1 cellular context compared by ENCODE assay signal in the genomic region with DNA sequence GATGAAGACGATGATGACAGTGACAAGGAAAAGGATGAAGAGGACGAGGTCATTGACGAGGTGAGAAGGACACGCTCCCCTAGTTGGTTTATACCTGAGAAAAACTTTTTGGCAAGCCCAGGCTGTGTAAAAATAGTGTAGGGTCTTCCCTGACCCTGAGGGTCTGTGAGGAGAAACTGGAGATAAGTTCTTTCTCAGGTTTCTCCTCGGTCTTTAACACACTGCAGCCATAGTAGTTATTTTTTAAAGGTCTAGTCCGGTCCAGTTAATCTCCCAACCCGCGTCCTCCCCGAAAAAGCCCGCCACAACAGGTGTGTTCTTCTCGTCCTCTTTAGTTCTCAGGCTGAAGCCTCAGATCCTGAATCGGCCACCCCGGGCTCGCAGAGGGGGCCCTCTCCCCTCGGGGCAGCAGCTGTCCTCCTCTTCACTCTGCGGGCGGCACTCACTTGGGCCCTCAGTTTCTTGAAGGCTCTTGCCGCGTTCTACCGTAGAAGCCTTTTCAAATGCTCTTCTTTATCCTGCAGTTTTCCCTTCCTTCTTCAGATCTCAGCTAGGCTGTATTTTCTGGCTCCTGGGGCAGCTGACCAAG.
TF ChIP-seq lines count a peak whose summit lies in the region.

No MANE protein-coding gene starts in this region.

TF ChIP-seq in HEK293, 187 proteins besides CTCF, POLR2A, EP300 and RAD21 (continued from another document and continues in another):
- no peak for TF ChIP-seq ELK4 (IDR thresholded peaks at IDR 0.05; ENCODE audit: borderline replicate concordance, low read depth, low read length)
- TF ChIP-seq ZNF341 (tag by site-specific recombination; IDR thresholded peaks at IDR 0.05; ENCODE audit: low read depth) = no peak
- peak; percentile 33; the same call in 1 of the 2 replicates for TF ChIP-seq GLIS2 (tag by site-specific recombination; IDR thresholded peaks at IDR 0.05)
- TF ChIP-seq ZNF76 (tag by site-specific recombination; IDR thresholded peaks at IDR 0.05; ENCODE audit: borderline replicate concordance, low read depth) = no peak
- TF ChIP-seq ZNF157 (tag by site-specific recombination; IDR thresholded peaks at IDR 0.05) = no peak
- TF ChIP-seq ZFP3 (tag by site-specific recombination; IDR thresholded peaks at IDR 0.05; ENCODE audit: low read depth) = no peak
- peak; percentile 38; the same call in 1 of the 2 replicates for TF ChIP-seq ZNF449 (tag by site-specific recombination; IDR thresholded peaks at IDR 0.05)
- TF ChIP-seq ZNF335 (tag by site-specific recombination; conservative IDR thresholded peaks at IDR 0.05) = peak; percentile 89
- no peak for TF ChIP-seq ZNF701 (tag by site-specific recombination; IDR thresholded peaks at IDR 0.05)
- TF ChIP-seq ZNF624 (tag by site-specific recombination; IDR thresholded peaks at IDR 0.05) = no peak
- no peak for TF ChIP-seq ZNF280C (tag by site-specific recombination; IDR thresholded peaks at IDR 0.05)
- no peak for TF ChIP-seq ZNF610 (tag by site-specific recombination; IDR thresholded peaks at IDR 0.05; ENCODE audit: borderline replicate concordance)
- TF ChIP-seq ZNF514 (tag by site-specific recombination; IDR thresholded peaks at IDR 0.05) = no peak
- no peak for TF ChIP-seq ZNF654 (tag by site-specific recombination; IDR thresholded peaks at IDR 0.05; ENCODE audit: low read depth)
- TF ChIP-seq ZSCAN16 (tag by site-specific recombination; IDR thresholded peaks at IDR 0.05) = no peak
- TF ChIP-seq ZNF600 (tag by site-specific recombination; IDR thresholded peaks at IDR 0.05) = no peak
- TF ChIP-seq, protein P1, sequence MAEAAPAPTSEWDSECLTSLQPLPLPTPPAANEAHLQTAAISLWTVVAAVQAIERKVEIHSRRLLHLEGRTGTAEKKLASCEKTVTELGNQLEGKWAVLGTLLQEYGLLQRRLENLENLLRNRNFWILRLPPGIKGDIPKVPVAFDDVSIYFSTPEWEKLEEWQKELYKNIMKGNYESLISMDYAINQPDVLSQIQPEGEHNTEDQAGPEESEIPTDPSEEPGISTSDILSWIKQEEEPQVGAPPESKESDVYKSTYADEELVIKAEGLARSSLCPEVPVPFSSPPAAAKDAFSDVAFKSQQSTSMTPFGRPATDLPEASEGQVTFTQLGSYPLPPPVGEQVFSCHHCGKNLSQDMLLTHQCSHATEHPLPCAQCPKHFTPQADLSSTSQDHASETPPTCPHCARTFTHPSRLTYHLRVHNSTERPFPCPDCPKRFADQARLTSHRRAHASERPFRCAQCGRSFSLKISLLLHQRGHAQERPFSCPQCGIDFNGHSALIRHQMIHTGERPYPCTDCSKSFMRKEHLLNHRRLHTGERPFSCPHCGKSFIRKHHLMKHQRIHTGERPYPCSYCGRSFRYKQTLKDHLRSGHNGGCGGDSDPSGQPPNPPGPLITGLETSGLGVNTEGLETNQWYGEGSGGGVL (tag by site-specific recombination; IDR thresholded peaks at IDR 0.05) = no peak
- no peak for TF ChIP-seq ZNF175 (tag by site-specific recombination; IDR thresholded peaks at IDR 0.05)
- TF ChIP-seq HOXC10 (CRISPR knock-in tag; IDR thresholded peaks at IDR 0.05) = no peak
- TF ChIP-seq ZNF132 (tag by site-specific recombination; IDR thresholded peaks at IDR 0.05; ENCODE audit: borderline replicate concordance) = no peak
- TF ChIP-seq, protein P2, sequence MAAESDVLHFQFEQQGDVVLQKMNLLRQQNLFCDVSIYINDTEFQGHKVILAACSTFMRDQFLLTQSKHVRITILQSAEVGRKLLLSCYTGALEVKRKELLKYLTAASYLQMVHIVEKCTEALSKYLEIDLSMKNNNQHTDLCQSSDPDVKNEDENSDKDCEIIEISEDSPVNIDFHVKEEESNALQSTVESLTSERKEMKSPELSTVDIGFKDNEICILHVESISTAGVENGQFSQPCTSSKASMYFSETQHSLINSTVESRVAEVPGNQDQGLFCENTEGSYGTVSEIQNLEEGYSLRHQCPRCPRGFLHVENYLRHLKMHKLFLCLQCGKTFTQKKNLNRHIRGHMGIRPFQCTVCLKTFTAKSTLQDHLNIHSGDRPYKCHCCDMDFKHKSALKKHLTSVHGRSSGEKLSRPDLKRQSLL (tag by site-specific recombination; IDR thresholded peaks at IDR 0.05) = no peak
- TF ChIP-seq ZNF530 (tag by site-specific recombination; IDR thresholded peaks at IDR 0.05; ENCODE audit: low read depth) = no peak
- TF ChIP-seq, protein P3, sequence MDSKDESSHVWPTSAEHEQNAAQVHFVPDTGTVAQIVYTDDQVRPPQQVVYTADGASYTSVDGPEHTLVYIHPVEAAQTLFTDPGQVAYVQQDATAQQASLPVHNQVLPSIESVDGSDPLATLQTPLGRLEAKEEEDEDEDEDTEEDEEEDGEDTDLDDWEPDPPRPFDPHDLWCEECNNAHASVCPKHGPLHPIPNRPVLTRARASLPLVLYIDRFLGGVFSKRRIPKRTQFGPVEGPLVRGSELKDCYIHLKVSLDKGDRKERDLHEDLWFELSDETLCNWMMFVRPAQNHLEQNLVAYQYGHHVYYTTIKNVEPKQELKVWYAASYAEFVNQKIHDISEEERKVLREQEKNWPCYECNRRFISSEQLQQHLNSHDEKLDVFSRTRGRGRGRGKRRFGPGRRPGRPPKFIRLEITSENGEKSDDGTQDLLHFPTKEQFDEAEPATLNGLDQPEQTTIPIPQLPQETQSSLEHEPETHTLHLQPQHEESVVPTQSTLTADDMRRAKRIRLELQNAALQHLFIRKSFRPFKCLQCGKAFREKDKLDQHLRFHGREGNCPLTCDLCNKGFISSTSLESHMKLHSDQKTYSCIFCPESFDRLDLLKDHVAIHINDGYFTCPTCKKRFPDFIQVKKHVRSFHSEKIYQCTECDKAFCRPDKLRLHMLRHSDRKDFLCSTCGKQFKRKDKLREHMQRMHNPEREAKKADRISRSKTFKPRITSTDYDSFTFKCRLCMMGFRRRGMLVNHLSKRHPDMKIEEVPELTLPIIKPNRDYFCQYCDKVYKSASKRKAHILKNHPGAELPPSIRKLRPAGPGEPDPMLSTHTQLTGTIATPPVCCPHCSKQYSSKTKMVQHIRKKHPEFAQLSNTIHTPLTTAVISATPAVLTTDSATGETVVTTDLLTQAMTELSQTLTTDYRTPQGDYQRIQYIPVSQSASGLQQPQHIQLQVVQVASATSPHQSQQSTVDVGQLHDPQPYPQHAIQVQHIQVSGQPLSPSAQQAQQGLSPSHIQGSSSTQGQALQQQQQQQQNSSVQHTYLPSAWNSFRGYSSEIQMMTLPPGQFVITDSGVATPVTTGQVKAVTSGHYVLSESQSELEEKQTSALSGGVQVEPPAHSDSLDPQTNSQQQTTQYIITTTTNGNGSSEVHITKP (tag by site-specific recombination; IDR thresholded peaks at IDR 0.05) = no peak
- no peak for TF ChIP-seq ZNF223 (tag by site-specific recombination; IDR thresholded peaks at IDR 0.05)
- no peak for TF ChIP-seq ZNF433 (tag by site-specific recombination; IDR thresholded peaks at IDR 0.05; ENCODE audit: low read depth)
- no peak for TF ChIP-seq ZNF580 (tag by site-specific recombination; IDR thresholded peaks at IDR 0.05)
- no peak for TF ChIP-seq ZBTB48 (tag by site-specific recombination; IDR thresholded peaks at IDR 0.05)
- no peak for TF ChIP-seq EGR2 (tag by site-specific recombination; IDR thresholded peaks at IDR 0.05; ENCODE audit: low read depth)
- TF ChIP-seq ZNF549 (tag by site-specific recombination; IDR thresholded peaks at IDR 0.05) = no peak
- 0 out of 2 replicates have a peak, but pooled peaks have one; percentile 29 for TF ChIP-seq SCRT2 (tag by site-specific recombination; IDR thresholded peaks at IDR 0.05)
- TF ChIP-seq ZFP37 (tag by site-specific recombination; IDR thresholded peaks at IDR 0.05) = no peak
- TF ChIP-seq ZNF561 (tag by site-specific recombination; IDR thresholded peaks at IDR 0.05; ENCODE audit: borderline replicate concordance) = no peak
- TF ChIP-seq ZNF211 (tag by site-specific recombination; IDR thresholded peaks at IDR 0.05; ENCODE audit: low read depth) = no peak
- TF ChIP-seq ZNF544 (tag by site-specific recombination; IDR thresholded peaks at IDR 0.05) = no peak
- no peak for TF ChIP-seq ZNF140 (tag by site-specific recombination; IDR thresholded peaks at IDR 0.05)
- TF ChIP-seq INSM2 (tag by site-specific recombination; IDR thresholded peaks at IDR 0.05) = no peak
- TF ChIP-seq ZNF623 (tag by site-specific recombination; IDR thresholded peaks at IDR 0.05) = no peak
- TF ChIP-seq ZNF138 (tag by site-specific recombination; IDR thresholded peaks at IDR 0.05; ENCODE audit: borderline replicate concordance) = no peak
- TF ChIP-seq ZNF18 (tag by site-specific recombination; IDR thresholded peaks at IDR 0.05) = no peak
- no peak for TF ChIP-seq PBX3 (CRISPR knock-in tag; IDR thresholded peaks at IDR 0.05)
